Comparison of ENCODE assay signal across 6 cellular contexts in genomic region chr16:55577888-55578287, GRCh38.
"Had no signal": no experiment of that assay in that cellular context is flagged by ENCODE, and none has a peak within 500 bp of the region (broad histone marks: within the 10 kb centered on the region; RNA-seq: fewer than 3 reads in every experiment).

No MANE protein-coding gene starts in this region.

- DNase-seq: activated CD4-positive, alpha-beta T cell treated with anti-CD3 and anti-CD28 coated beads for 1 hour; activated CD4-positive, alpha-beta T cell treated with anti-CD3 and anti-CD28 coated beads, Interleukin-2, amount 50 U/mL, for 4 hours; activated naive CD4-positive, alpha-beta T cell treated with anti-CD3 and anti-CD28 coated beads, Interleukin-2, amount 50 U/mL, for 16 hours; left cardiac atrium; lower lobe of right lung; stimulated activated CD4-positive, alpha-beta T cell treated with anti-CD3 and anti-CD28 coated beads, Interleukin-1b, Interleukin-23, amount 100 ng/mL, for 48 hours had no signal
